20 cellular contexts compared by ENCODE assay signal in genomic region chr22:42257386-42257785, GRCh38. TPM values are rescaled to one million over a fixed set of nuclear protein-coding genes. Genes with fewer than 3 reads are reported as not detected.
DNase-seq lines count a peak whose midpoint lies in the region; ATAC-seq, FAIRE-seq and TF ChIP-seq lines count a peak whose summit lies in the region.
"Had no signal": no experiment of that assay in that cellular context is flagged by ENCODE, and none has a peak within 500 bp of the region (broad histone marks: within the 10 kb centered on the region; RNA-seq: fewer than 3 reads in every experiment).

No MANE protein-coding gene starts in this region.

- H3K9me3 Mint-ChIP-seq in CD4-positive, CD25-positive, alpha-beta regulatory T cell, result no peaks in the 10 kb centered on the region

- FAIRE-seq in G401.6 (lab: Jason Lieb, UNC), result peak; percentile 31

- no peak for TF ChIP-seq CTCF in choroid plexus epithelial cell (conservative IDR thresholded peaks at IDR 0.05; ENCODE audit: low read depth, low read length)
- TF ChIP-seq CTCF in osteoblast (IDR thresholded peaks at IDR 0.05; ENCODE audit: extremely low read depth, low read depth, low read length), result no peak

- no peak overlapping the region for H2AFZ ChIP-seq in osteoblast (ENCODE audit: low read length)
- H2AFZ ChIP-seq: GM23248 had no signal

- peaks cover under 1% of the 10 kb centered on the region for H3K36me3 ChIP-seq in CD4-positive, CD25-positive, alpha-beta regulatory T cell (ENCODE audit: control insufficient read depth, insufficient read depth, low read length)
- H3K36me3 ChIP-seq in osteoblast (ENCODE audit: insufficient read depth, low read length) (no peaks in the 10 kb centered on the region), HAP-1 (replicated peaks) (no peaks in the 10 kb centered on the region)

- in situ Hi-C loops in HAP-1 (cut with MboI; ENCODE audit: low sequenced_read_pairs), result no loop called here

- H3K27ac Mint-ChIP-seq in CD4-positive, CD25-positive, alpha-beta regulatory T cell, result peak overlapping the region in 2 of 3 donors; percentile 48 to 50
- H3K27ac Mint-ChIP-seq: B cell had no signal

- H3K27me3 Mint-ChIP-seq in CD4-positive, CD25-positive, alpha-beta regulatory T cell, result no peaks in the 10 kb centered on the region
- H3K27me3 Mint-ChIP-seq: B cell had no signal

- H3K4me1 ChIP-seq in CD4-positive, CD25-positive, alpha-beta regulatory T cell (ENCODE audit: control insufficient read depth, insufficient read depth, low read length, poor library complexity, severe bottlenecking), result peaks cover 40% of the 10 kb centered on the region
- H3K4me1 ChIP-seq in osteoblast (ENCODE audit: insufficient read depth, low read length) (peaks cover 9% of the 10 kb centered on the region), HAP-1 (no peaks in the 10 kb centered on the region)

- H4K20me1 ChIP-seq in osteoblast (ENCODE audit: insufficient read depth, low read length), result peaks cover 65% of the 10 kb centered on the region

- H3K4me3 Mint-ChIP-seq in CD4-positive, CD25-positive, alpha-beta regulatory T cell, result peak overlapping the region in 1 of 4 donors; percentile 55
- H3K4me3 Mint-ChIP-seq: B cell had no signal

- peaks cover 45 to 76% (median 69%) of the 10 kb centered on the region in 4 donors for H3K4me1 Mint-ChIP-seq in CD4-positive, CD25-positive, alpha-beta regulatory T cell

- no peak overlapping the region for H3K4me3 ChIP-seq in CD4-positive, CD25-positive, alpha-beta regulatory T cell (ENCODE audit: low read depth, low read length)
- no peak overlapping the region for H3K4me3 ChIP-seq in choroid plexus epithelial cell (ENCODE audit: low read depth, low read length)
- no peak overlapping the region for H3K4me3 ChIP-seq in osteoblast (ENCODE audit: insufficient read depth, low read length)
- H3K4me3 ChIP-seq in HAP-1, result no peak overlapping the region
- H3K4me3 ChIP-seq: GM23248, SK-N-MC had no signal

- H3K27ac ChIP-seq in CD4-positive, CD25-positive, alpha-beta regulatory T cell (ENCODE audit: insufficient read depth, low read length, poor library complexity, severe bottlenecking), result no peak overlapping the region
- H3K27ac ChIP-seq in osteoblast (ENCODE audit: low read depth, low read length), result no peak overlapping the region
- H3K27ac ChIP-seq: GM23248 had no signal

- DNase-seq in CD4-positive, CD25-positive, alpha-beta regulatory T cell, result no peak
- peak; percentile 5 for DNase-seq in choroid plexus epithelial cell (ENCODE audit: low read depth)
- DNase-seq in osteoblast (ENCODE audit: insufficient read length, low spot score, missing footprints), result peak; percentile 71
- no peak for DNase-seq in globus pallidus (ENCODE audit: low spot score)
- no peak for DNase-seq in HAP-1 (ENCODE audit: low spot score in 2 of 2)
- DNase-seq: DMS79, GM23248, KBM-7, NCI-H1105, NCI-H1694, NCI-H2081 treated with DMSO at 0.1 percent for 48 hours, NCI-H510A treated with DMSO at 0.1 percent for 48 hours, NCI-H82, OCI-M1, SHP77 had no signal

- no peak overlapping the region for H3K4me2 ChIP-seq in osteoblast (ENCODE audit: insufficient read depth, low read length)

- ATAC-seq in CD4-positive, CD25-positive, alpha-beta regulatory T cell (ENCODE audit: low read depth in 2 of 2), result no peak
- ATAC-seq in HG02642 (IDR thresholded peaks at IDR 0.05; ENCODE audit: poor library complexity, unreplicated experiment), result no peak
- ATAC-seq: HCT116 had no signal

- peaks cover 8% of the 10 kb centered on the region for H3K36me3 Mint-ChIP-seq in CD4-positive, CD25-positive, alpha-beta regulatory T cell

- H3K27me3 ChIP-seq in CD4-positive, CD25-positive, alpha-beta regulatory T cell (ENCODE audit: control insufficient read depth, insufficient read depth, low read length), result no peaks in the 10 kb centered on the region
- H3K27me3 ChIP-seq in osteoblast (ENCODE audit: insufficient read depth, low read length) (no peaks in the 10 kb centered on the region), HAP-1 (ENCODE audit: low read depth) (no peaks in the 10 kb centered on the region)

- peaks cover 84% of the 10 kb centered on the region for H3K79me2 ChIP-seq in osteoblast (ENCODE audit: insufficient read depth, low read length)

- H3K9me3 ChIP-seq in CD4-positive, CD25-positive, alpha-beta regulatory T cell (ENCODE audit: control insufficient read depth in 2 of 2, low read length in 2 of 2), result no peaks in the 10 kb centered on the region
- no peaks in the 10 kb centered on the region for H3K9me3 ChIP-seq in osteoblast (ENCODE audit: low read depth, low read length)
- no peaks in the 10 kb centered on the region for H3K9me3 ChIP-seq in HAP-1

RNA-seq across cellular contexts. Expression of gene TCF20, which starts 13.1 kb away (rescaled TPM):
- total RNA-seq in CD4-positive, CD25-positive, alpha-beta regulatory T cell, result 101 TPM
- 1 to 10 TPM; 1.4 to 2.1 (median 1.9) TPM for polyA plus RNA-seq in CD4-positive, CD25-positive, alpha-beta regulatory T cell
- total RNA-seq in osteoblast, result 30.9 and 35.1 TPM in 2 replicates

Comparison
In these comparisons a context has a peak if more than half of its experiments do, and no peak if none do; other contexts are left out.
1. DNase-seq: peak in choroid plexus epithelial cell (single experiment) and osteoblast (single experiment); none in CD4-positive, CD25-positive, alpha-beta regulatory T cell (0 of 3), globus pallidus (single experiment) and HAP-1 (0 of 2).